29 cellular contexts compared by ENCODE assay signal in genomic region chr9:91833878-91834255, GRCh38.
DNase-seq lines count a peak whose midpoint lies in the region; ATAC-seq and TF ChIP-seq lines count a peak whose summit lies in the region.
"Had no signal": no experiment of that assay in that cellular context is flagged by ENCODE, and none has a peak within 500 bp of the region (broad histone marks: within the 10 kb centered on the region; RNA-seq: fewer than 3 reads in every experiment).

No MANE protein-coding gene starts in this region.

- H3K27me3 Mint-ChIP-seq in stimulated activated naive CD8-positive, alpha-beta T cell treated with anti-CD3 and anti-CD28 coated beads, Interleukin-15, amount 100 ng/mL, for 72 hours: peaks cover 24% of the 10 kb centered on the region
- no peaks in the 10 kb centered on the region for H3K27me3 Mint-ChIP-seq in mesothelial cell of epicardium (ENCODE audit: low read depth)

- no peaks in the 10 kb centered on the region for H3K9me3 Mint-ChIP-seq in stimulated activated naive CD8-positive, alpha-beta T cell treated with anti-CD3 and anti-CD28 coated beads, Interleukin-15, amount 100 ng/mL, for 72 hours
- H3K9me3 Mint-ChIP-seq in mesothelial cell of epicardium: no peaks in the 10 kb centered on the region
- no peaks in the 10 kb centered on the region for H3K9me3 Mint-ChIP-seq in activated naive CD4-positive, alpha-beta T cell treated with anti-CD3 and anti-CD28 coated beads, Interleukin-2, amount 50 U/mL, for 72 hours
- H3K9me3 Mint-ChIP-seq: activated B cell treated with CpG ODN at 0.5 μM for 24 hours; activated T-cell treated with anti-CD3 and anti-CD28 coated beads, Interleukin-2, amount 50 U/mL, for 72 hours; CD14-positive monocyte had no signal

- ATAC-seq in stimulated activated naive CD8-positive, alpha-beta T cell treated with anti-CD3 and anti-CD28 coated beads, Interleukin-15, Interleukin-2, amounts not matched to agents 100 U/mL and 50 U/mL, for 24 hours: peak; percentile 13
- no peak for ATAC-seq in stimulated activated naive CD8-positive, alpha-beta T cell treated with anti-CD3 and anti-CD28 coated beads, Interleukin-15, amount 100 ng/mL, for 72 hours
- no peak for ATAC-seq in activated naive CD4-positive, alpha-beta T cell treated with anti-CD3 and anti-CD28 coated beads, Interleukin-2, amount 50 U/mL, for 72 hours
- ATAC-seq: activated CD8-positive, alpha-beta memory T cell treated with anti-CD3 and anti-CD28 coated beads, Interleukin-2, amount 10 ng/mL, durations not matched to agents 7 days and 5 days; activated T-cell treated with anti-CD3 and anti-CD28 coated beads, Interleukin-2, amount 50 U/mL, for 72 hours; left lung; naive thymus-derived CD4-positive, alpha-beta T cell; right cardiac atrium had no signal

- peak overlapping the region; percentile 34 to 37 for H3K27ac ChIP-seq in prostate gland
- H3K27ac ChIP-seq: left lung, SK-N-MC, tibial nerve had no signal

- no peak overlapping the region for H3K27ac Mint-ChIP-seq in stimulated activated naive CD8-positive, alpha-beta T cell treated with anti-CD3 and anti-CD28 coated beads, Interleukin-15, amount 100 ng/mL, for 72 hours
- H3K27ac Mint-ChIP-seq in mesothelial cell of epicardium: peak overlapping the region; percentile 71
- no peak overlapping the region for H3K27ac Mint-ChIP-seq in activated naive CD4-positive, alpha-beta T cell treated with anti-CD3 and anti-CD28 coated beads, Interleukin-2, amount 50 U/mL, for 72 hours
- H3K27ac Mint-ChIP-seq: activated B cell treated with CpG ODN at 0.5 μM for 24 hours; activated CD8-positive, alpha-beta memory T cell treated with anti-CD3 and anti-CD28 coated beads, Interleukin-2, amount 10 ng/mL, durations not matched to agents 7 days and 5 days; activated T-cell treated with anti-CD3 and anti-CD28 coated beads, Interleukin-2, amount 50 U/mL, for 72 hours; CD14-positive monocyte; naive thymus-derived CD4-positive, alpha-beta T cell had no signal

- peaks cover 20% of the 10 kb centered on the region for H3K4me1 ChIP-seq in prostate gland (replicated peaks)

- DNase-seq in stimulated activated naive CD8-positive, alpha-beta T cell treated with anti-CD3 and anti-CD28 coated beads, Interleukin-15, Interleukin-2, amounts not matched to agents 100 U/mL and 50 U/mL, for 24 hours: no peak
- no peak for DNase-seq in stimulated activated naive CD8-positive, alpha-beta T cell treated with anti-CD3 and anti-CD28 coated beads, Interleukin-15, amount 100 ng/mL, for 72 hours
- DNase-seq in mesothelial cell of epicardium (ENCODE audit: low spot score in 2 of 2, unreplicated experiment in 2 of 2) (no peak), prostate gland (ENCODE audit: low spot score) (no peak), kidney tubule cell (ENCODE audit: low spot score) (no peak), amygdala (lab: John Stamatoyannopoulos, UW) (no peak), mucosa of gallbladder (ENCODE audit: low spot score) (no peak)
- no peak for DNase-seq in activated naive CD4-positive, alpha-beta T cell treated with anti-CD3 and anti-CD28 coated beads, Interleukin-2, amount 50 U/mL, for 72 hours (ENCODE audit: low spot score in 2 of 2)
- DNase-seq: 8988T; activated B cell treated with CpG ODN at 0.5 μM for 24 hours; activated CD4-positive, alpha-beta T cell treated with anti-CD3 and anti-CD28 coated beads, Interleukin-2, amount 50 U/mL, for 4 hours; activated CD8-positive, alpha-beta memory T cell treated with anti-CD3 and anti-CD28 coated beads, Interleukin-2, amount 10 ng/mL, durations not matched to agents 7 days and 5 days; activated naive CD4-positive, alpha-beta T cell; activated T-cell treated with anti-CD3 and anti-CD28 coated beads, Interleukin-2, amount 50 U/mL, for 72 hours; DMS79; IMR-90; left lung; mesendoderm; naive thymus-derived CD4-positive, alpha-beta T cell; NCI-H1417 treated with DMSO at 0.1 percent for 48 hours; NCI-H2081 treated with DMSO at 0.1 percent for 48 hours; NCI-H2227 treated with DMSO at 0.1 percent for 48 hours; NCI-H526; NK-92 treated with Interleukin-12 subunit alpha and Interleukin-12 subunit beta, amount 100 ng/mL, for 24 hours; right cardiac atrium; stimulated activated CD4-positive, alpha-beta T cell treated with anti-CD3 and anti-CD28 coated beads, Interleukin-2, amount 100 ng/mL, for 48 hours had no signal

- no peaks in the 10 kb centered on the region for H3K27me3 ChIP-seq in prostate gland (replicated peaks; ENCODE audit: insufficient read depth)
- H3K27me3 ChIP-seq: tibial nerve had no signal

- H3K9me3 ChIP-seq in prostate gland: no peaks in the 10 kb centered on the region
- H3K9me3 ChIP-seq: left lung, tibial nerve had no signal

- H3K4me1 Mint-ChIP-seq in stimulated activated naive CD8-positive, alpha-beta T cell treated with anti-CD3 and anti-CD28 coated beads, Interleukin-15, amount 100 ng/mL, for 72 hours: no peaks in the 10 kb centered on the region
- H3K4me1 Mint-ChIP-seq in mesothelial cell of epicardium: peaks cover 67% of the 10 kb centered on the region

- 33% methylated on average over 7 of the region's 7 CpGs for WGBS in prostate gland

- H3K4me3 ChIP-seq in prostate gland: no peak overlapping the region
- H3K4me3 ChIP-seq: left lung, SK-N-MC, tibial nerve had no signal

- no peak overlapping the region for H3K4me3 Mint-ChIP-seq in stimulated activated naive CD8-positive, alpha-beta T cell treated with anti-CD3 and anti-CD28 coated beads, Interleukin-15, amount 100 ng/mL, for 72 hours
- no peak overlapping the region for H3K4me3 Mint-ChIP-seq in mesothelial cell of epicardium
- H3K4me3 Mint-ChIP-seq: activated B cell treated with CpG ODN at 0.5 μM for 24 hours; activated CD8-positive, alpha-beta memory T cell treated with anti-CD3 and anti-CD28 coated beads, Interleukin-2, amount 10 ng/mL, durations not matched to agents 7 days and 5 days; activated T-cell treated with anti-CD3 and anti-CD28 coated beads, Interleukin-2, amount 50 U/mL, for 72 hours; naive thymus-derived CD4-positive, alpha-beta T cell had no signal

- no peaks in the 10 kb centered on the region for H3K36me3 Mint-ChIP-seq in mesothelial cell of epicardium
- no peaks in the 10 kb centered on the region for H3K36me3 Mint-ChIP-seq in activated naive CD4-positive, alpha-beta T cell treated with anti-CD3 and anti-CD28 coated beads, Interleukin-2, amount 50 U/mL, for 72 hours
- H3K36me3 Mint-ChIP-seq: activated CD8-positive, alpha-beta memory T cell treated with anti-CD3 and anti-CD28 coated beads, Interleukin-2, amount 10 ng/mL, durations not matched to agents 7 days and 5 days; CD14-positive monocyte; naive thymus-derived CD4-positive, alpha-beta T cell had no signal

- TF ChIP-seq CTCF in mesothelial cell of epicardium (IDR thresholded peaks at IDR 0.05; ENCODE audit: unreplicated experiment) (no peak), prostate gland (IDR thresholded peaks at IDR 0.05) (no peak)

- H3K36me3 ChIP-seq in prostate gland: no peaks in the 10 kb centered on the region
- H3K36me3 ChIP-seq: left lung, tibial nerve had no signal

- intact Hi-C loops in prostate gland (cut with DNase I): no loop called here

- no peak for TF ChIP-seq POLR2A in prostate gland (IDR thresholded peaks at IDR 0.05)
